In the genomic region with DNA sequence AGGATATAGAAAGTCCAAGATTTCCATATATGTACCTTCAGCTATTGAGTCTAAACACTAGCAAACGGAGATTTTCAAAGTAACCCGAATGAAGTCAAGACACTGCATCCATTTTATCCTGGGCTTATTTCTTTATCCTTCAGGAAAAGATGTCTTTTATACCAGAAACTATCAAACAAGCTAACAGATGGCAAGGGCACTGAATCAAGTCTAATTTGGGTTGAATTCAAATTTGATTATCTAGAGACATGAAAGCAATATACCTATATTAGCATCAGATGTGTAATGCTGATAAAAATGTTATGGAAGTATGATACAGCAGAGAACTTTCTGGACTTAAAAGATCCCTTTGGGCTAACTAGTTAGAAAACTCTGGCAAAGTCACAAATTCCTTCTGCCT, we compare ENCODE assay signal across 23 cellular contexts.
"Had no signal": no experiment of that assay in that cellular context is flagged by ENCODE, and none has a peak within 500 bp of the region (broad histone marks: within the 10 kb centered on the region; RNA-seq: fewer than 3 reads in every experiment).

No MANE protein-coding gene starts in this region.

- DNase-seq: immature natural killer cell; kidney; left colon; left lung; lower lobe of right lung; mesenchymal stem cell; naive thymus-derived CD8-positive, alpha-beta T cell; nucleus accumbens; pancreas; posterior cingulate gyrus; retina; right cardiac atrium; stimulated activated CD4-positive, alpha-beta T cell treated with anti-CD3 and anti-CD28 coated beads, Interleukin-12 subunit alpha, Interleukin-12 subunit beta, amount 100 ng/mL, for 4 hours; stimulated activated CD4-positive, alpha-beta T cell treated with anti-CD3 and anti-CD28 coated beads, Interleukin-15, amount 100 ng/mL, for 24 hours; stimulated activated CD4-positive, alpha-beta T cell treated with anti-CD3 and anti-CD28 coated beads, Interleukin-2, amount 100 ng/mL, for 24 hours; stimulated activated CD4-positive, alpha-beta T cell treated with anti-CD3 and anti-CD28 coated beads, Interleukin-4, amount 100 ng/mL, for 1 hour; stimulated activated naive B cell treated with anti-CD40 and anti-IgM and Interleukin-4, amounts not matched to agents 10 μg/mL and 1 μg/mL and 100 μg/mL, for 72 hours; stimulated activated naive CD8-positive, alpha-beta T cell treated with anti-CD3 and anti-CD28 coated beads, Interleukin-15, Interleukin-2, amounts not matched to agents 100 U/mL and 50 U/mL, for 24 hours; stomach; testis; thyroid gland; transverse colon; upper lobe of left lung had no signal
